8 cellular contexts compared by ENCODE assay signal in the genomic region with DNA sequence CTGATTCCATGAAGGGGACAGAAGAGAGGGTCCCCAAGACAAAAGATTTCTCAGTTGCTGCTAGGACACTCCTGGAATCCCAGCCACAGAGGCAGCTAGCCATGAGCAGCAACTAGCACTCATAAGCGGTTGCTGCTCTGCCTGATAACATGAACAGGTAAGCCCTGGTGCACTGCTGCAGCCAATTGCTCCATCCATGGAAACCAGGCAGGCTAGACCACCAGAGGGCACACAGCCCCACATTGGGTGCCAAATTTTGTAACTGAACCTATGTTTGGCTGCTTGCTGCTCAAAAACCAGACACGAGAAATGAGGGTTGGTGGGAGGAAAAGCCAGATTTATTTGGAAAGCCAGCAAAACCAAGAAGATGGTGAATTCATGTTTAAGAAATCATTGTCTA. TPM values are rescaled to one million over a fixed set of nuclear protein-coding genes. Genes with fewer than 3 reads are reported as not detected.
DNase-seq lines count a peak whose midpoint lies in the region; ATAC-seq and TF ChIP-seq lines count a peak whose summit lies in the region.

No MANE protein-coding gene starts in this region.

- H3K79me2 ChIP-seq in Loucy (ENCODE audit: insufficient read depth, low read length), result no peaks in the 10 kb centered on the region

- peak overlapping the region in 1 of 10 donors; percentile 36 for H3K4me3 Mint-ChIP-seq in naive thymus-derived CD4-positive, alpha-beta T cell
- no peak overlapping the region for H3K4me3 Mint-ChIP-seq in mesothelial cell of epicardium

- peaks cover 0 to 3% (median 0%) of the 10 kb centered on the region in 5 donors for H3K36me3 Mint-ChIP-seq in naive thymus-derived CD4-positive, alpha-beta T cell
- peaks cover 3% of the 10 kb centered on the region for H3K36me3 Mint-ChIP-seq in mesothelial cell of epicardium

- no peaks in the 10 kb centered on the region for H3K9me3 ChIP-seq in Loucy (ENCODE audit: insufficient read depth, low read depth, low read length)
- H3K9me3 ChIP-seq in naive thymus-derived CD4-positive, alpha-beta T cell (ENCODE audit: control insufficient read depth in 2 of 3, low read length in 3 of 3), result no peaks in the 10 kb centered on the region

- H2AFZ ChIP-seq in Loucy (ENCODE audit: low read length), result no peak overlapping the region

- H4K20me1 ChIP-seq in Loucy (ENCODE audit: insufficient read depth, low read length, poor library complexity, severe bottlenecking), result no peaks in the 10 kb centered on the region

- peak; percentile 28 for DNase-seq in ELR (ENCODE audit: low read depth)
- DNase-seq in activated T-cell treated with anti-CD3 and anti-CD28 coated beads, Interleukin-2, amount 50 U/mL, for 1 hour, result peak; percentile 43
- peak in 5 of 9 donors; percentile 11 to 32 (median 14) for DNase-seq in naive thymus-derived CD4-positive, alpha-beta T cell
- DNase-seq in mesothelial cell of epicardium (ENCODE audit: low spot score in 2 of 2, unreplicated experiment in 2 of 2), result no peak

- H3K27ac ChIP-seq in naive thymus-derived CD4-positive, alpha-beta T cell (ENCODE audit: low read depth, low read length), result no peak overlapping the region

- H3F3A ChIP-seq in Loucy (ENCODE audit: low read depth), result no peaks in the 10 kb centered on the region

- H3K27me3 ChIP-seq in Loucy (ENCODE audit: insufficient read depth, low read length, poor library complexity, severe bottlenecking), result no peaks in the 10 kb centered on the region
- no peaks in the 10 kb centered on the region for H3K27me3 ChIP-seq in naive thymus-derived CD4-positive, alpha-beta T cell (ENCODE audit: control insufficient read depth in 2 of 2, insufficient read depth in 2 of 2, low read length in 2 of 2)

- no peak overlapping the region for H3K27ac Mint-ChIP-seq in naive thymus-derived CD4-positive, alpha-beta T cell
- no peak overlapping the region for H3K27ac Mint-ChIP-seq in mesothelial cell of epicardium

- H3K9ac ChIP-seq in Loucy (ENCODE audit: low read depth, low read length, poor library complexity, severe bottlenecking), result no peak overlapping the region

- no peaks in the 10 kb centered on the region for H3K9me2 ChIP-seq in Loucy (replicated peaks; ENCODE audit: low read depth, low read length)

- intact Hi-C loops in naive thymus-derived CD4-positive, alpha-beta T cell (cut with micrococcal nuclease), result loop anchor here in 1 of 2 donors (1.0 kb wide), 2 partner anchors 22 to 195 kb away; a partner anchor contains a TSS

- H3K4me1 Mint-ChIP-seq in naive thymus-derived CD4-positive, alpha-beta T cell, result no peaks in the 10 kb centered on the region
- H3K4me1 Mint-ChIP-seq in mesothelial cell of epicardium, result no peaks in the 10 kb centered on the region

- CTCF ChIA-PET in naive thymus-derived CD4-positive, alpha-beta T cell (lab: Charles Lee), result no interaction called here

- peaks cover 6 to 35% (median 22%) of the 10 kb centered on the region in 5 donors for H3K27me3 Mint-ChIP-seq in naive thymus-derived CD4-positive, alpha-beta T cell
- H3K27me3 Mint-ChIP-seq in mesothelial cell of epicardium (ENCODE audit: low read depth), result peaks cover 9% of the 10 kb centered on the region

- H3K4me2 ChIP-seq in Loucy (ENCODE audit: low read depth, low read length, poor library complexity, severe bottlenecking), result no peak overlapping the region

- peak; percentile 52 for ATAC-seq in naive thymus-derived CD4-positive, alpha-beta T cell
- no peak for ATAC-seq in HG03354 (IDR thresholded peaks at IDR 0.05; ENCODE audit: poor library complexity, severe bottlenecking, unreplicated experiment)
- no peak for ATAC-seq in HG03135 (IDR thresholded peaks at IDR 0.05; ENCODE audit: unreplicated experiment)
- ATAC-seq in GM21717 (IDR thresholded peaks at IDR 0.05; ENCODE audit: unreplicated experiment), result no peak

- no peak overlapping the region for H3K4me3 ChIP-seq in Loucy (ENCODE audit: low read length, poor library complexity, severe bottlenecking)
- no peak overlapping the region for H3K4me3 ChIP-seq in naive thymus-derived CD4-positive, alpha-beta T cell (ENCODE audit: low read length)

- POLR2A ChIA-PET in naive thymus-derived CD4-positive, alpha-beta T cell (lab: Charles Lee), result no interaction called here

- no peaks in the 10 kb centered on the region for H3K36me3 ChIP-seq in Loucy (ENCODE audit: insufficient read depth, low read length)
- H3K36me3 ChIP-seq in naive thymus-derived CD4-positive, alpha-beta T cell (ENCODE audit: control insufficient read depth in 2 of 3, insufficient read depth in 3 of 3, low read length in 3 of 3), result no peaks in the 10 kb centered on the region

- TF ChIP-seq CTCF in Loucy (conservative IDR thresholded peaks at IDR 0.05; ENCODE audit: low read length) (peak; percentile 72), mesothelial cell of epicardium (IDR thresholded peaks at IDR 0.05; ENCODE audit: unreplicated experiment) (no peak)

- no peaks in the 10 kb centered on the region for H3K4me1 ChIP-seq in Loucy (ENCODE audit: insufficient read depth, low read length, poor library complexity, severe bottlenecking)
- H3K4me1 ChIP-seq in naive thymus-derived CD4-positive, alpha-beta T cell (ENCODE audit: control insufficient read depth in 2 of 2, insufficient read depth in 2 of 2, low read length in 2 of 2), result no peaks in the 10 kb centered on the region

- H3K9me3 Mint-ChIP-seq in naive thymus-derived CD4-positive, alpha-beta T cell, result peaks cover 0 to 17% (median 6%) of the 10 kb centered on the region in 11 donors
- peaks cover 25% of the 10 kb centered on the region for H3K9me3 Mint-ChIP-seq in mesothelial cell of epicardium

RNA-seq across cellular contexts. Expression of a gene that starts 21.9 kb away (rescaled TPM):
- total RNA-seq in naive thymus-derived CD4-positive, alpha-beta T cell, result 10 to 100 TPM; 11.2 to 16.9 (median 14.7) TPM
- polyA plus RNA-seq in naive thymus-derived CD4-positive, alpha-beta T cell, result 1 to 10 TPM; 1.6 to 2.7 TPM
- 62.6 to 64.9 TPM (median 63.0 TPM) in 3 replicates for total RNA-seq in mesothelial cell of epicardium

RNA-seq across cellular contexts. Expression of a gene that starts 40.9 kb away (rescaled TPM):
- 1 to 10 TPM in 1 of 5 experiments, under 1 TPM in 2, not detected in 2; 0.11 to 2.3 (median 0.48) TPM for total RNA-seq in naive thymus-derived CD4-positive, alpha-beta T cell
- polyA plus RNA-seq in naive thymus-derived CD4-positive, alpha-beta T cell, result not detected
- 4.3 to 4.7 TPM (median 4.5 TPM) in 3 replicates for total RNA-seq in mesothelial cell of epicardium

Comparison
In these comparisons a context has a peak if more than half of its experiments do, and no peak if none do; other contexts are left out.
1. DNase-seq: peak in ELR (single experiment), activated T-cell treated with anti-CD3 and anti-CD28 coated beads, Interleukin-2, amount 50 U/mL, for 1 hour (single experiment) and naive thymus-derived CD4-positive, alpha-beta T cell (5 of 9); none in mesothelial cell of epicardium (0 of 2).